Comparison of ENCODE assay signal across 10 cellular contexts in the genomic region with DNA sequence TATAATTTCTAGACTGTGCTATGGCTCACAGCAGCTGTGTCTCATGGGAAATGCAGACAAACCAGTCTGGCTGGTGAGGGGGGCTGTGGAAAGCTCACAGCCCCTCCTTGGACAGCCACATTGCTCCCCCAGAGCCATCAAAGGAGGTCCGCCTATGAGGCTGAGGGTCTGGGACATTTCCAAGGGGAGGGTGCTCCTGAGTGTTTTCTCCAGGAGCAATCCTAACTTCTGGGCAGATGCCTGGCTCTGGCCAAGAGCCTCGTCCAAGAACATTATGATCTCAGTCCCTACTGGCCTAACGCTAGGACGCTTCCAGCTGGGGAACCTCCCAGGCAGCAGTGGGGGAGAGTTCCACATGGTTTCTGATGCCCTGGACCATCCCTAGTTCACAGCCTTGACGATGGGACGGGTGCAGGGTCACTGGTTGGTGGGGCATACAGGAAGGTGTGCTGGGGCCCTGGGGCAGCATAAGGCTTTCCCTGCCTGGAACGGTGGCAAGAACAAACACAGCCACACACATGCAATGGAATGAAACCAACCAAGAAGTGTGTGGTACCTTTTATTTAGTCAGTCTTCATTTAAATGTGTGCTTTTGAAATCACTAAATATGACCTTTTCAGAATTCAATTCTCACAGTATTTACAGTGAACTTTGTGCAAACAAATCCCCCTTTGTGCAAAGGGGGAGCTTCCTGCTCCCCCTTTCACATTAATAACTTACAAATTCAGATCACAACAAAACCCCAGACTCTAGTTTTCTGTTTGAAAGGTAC.
DNase-seq lines count a peak whose midpoint lies in the region; ATAC-seq, FAIRE-seq and TF ChIP-seq lines count a peak whose summit lies in the region.
"Had no signal": no experiment of that assay in that cellular context is flagged by ENCODE, and none has a peak within 500 bp of the region (broad histone marks: within the 10 kb centered on the region; RNA-seq: fewer than 3 reads in every experiment).

No MANE protein-coding gene starts in this region.

- no peak overlapping the region for H3K4me3 Mint-ChIP-seq in astrocyte (ENCODE audit: unreplicated experiment)

- no peak overlapping the region for H3K27ac Mint-ChIP-seq in astrocyte (ENCODE audit: unreplicated experiment)

- H3K4me1 ChIP-seq in ACC112 (ENCODE audit: control insufficient read depth, insufficient read depth, low read length, unreplicated experiment) (peaks cover 23% of the 10 kb centered on the region), astrocyte (ENCODE audit: insufficient read depth, low read length) (peaks cover 17% of the 10 kb centered on the region), heart right ventricle (peaks cover 9 to 40% (median 29%) of the 10 kb centered on the region in 9 donors), parathyroid adenoma (no peaks in the 10 kb centered on the region)

- DNase-seq in astrocyte (ENCODE audit: low read depth) (peak; percentile 39), heart right ventricle (peak; percentile 71 to 74), WERI-Rb-1 (no peak), COR-L47 (lab: John Stamatoyannopoulos, UW) (no peak)
- no peak for DNase-seq in activated T-cell treated with anti-CD3 and anti-CD28 coated beads, Interleukin-2, amount 50 U/mL, for 48 hours
- DNase-seq: SHP77 had no signal

- H3K79me2 ChIP-seq in ACC112 (ENCODE audit: control insufficient read depth, insufficient read depth, low read length, unreplicated experiment) = no peaks in the 10 kb centered on the region
- no peaks in the 10 kb centered on the region for H3K79me2 ChIP-seq in astrocyte (ENCODE audit: insufficient read depth, low read length)
- no peaks in the 10 kb centered on the region for H3K79me2 ChIP-seq in parathyroid adenoma

- peak overlapping the region; percentile 20; the same call in 1 of the 2 replicates for H3K4me3 ChIP-seq in ACC112 (ENCODE audit: low read depth, low read length)
- no peak overlapping the region for H3K4me3 ChIP-seq in astrocyte (ENCODE audit: insufficient read depth, low read depth, low read length)
- no peak overlapping the region for H3K4me3 ChIP-seq in heart right ventricle
- H3K4me3 ChIP-seq in parathyroid adenoma (ENCODE audit: low read depth, low read length) = no peak overlapping the region
- no peak overlapping the region for H3K4me3 ChIP-seq in WERI-Rb-1 (ENCODE audit: low read depth, low read length)

- H3K4me2 ChIP-seq in astrocyte (ENCODE audit: low read length) (no peak overlapping the region), parathyroid adenoma (ENCODE audit: low read length) (no peak overlapping the region)

- 42% methylated on average over 7 of the region's 7 CpGs for WGBS in heart right ventricle, 2 donors

- intact Hi-C loops in heart right ventricle (cut with DNase I) = loop anchor here in 3 of 10 donors (10.0 kb wide), 2 partner anchors 97 to 127 kb away; no protein-coding TSS in a partner anchor

- no peaks in the 10 kb centered on the region for H3K27me3 ChIP-seq in ACC112 (ENCODE audit: insufficient read depth, low read length)
- H3K27me3 ChIP-seq in astrocyte (ENCODE audit: insufficient read depth, low read length) = no peaks in the 10 kb centered on the region
- H3K27me3 ChIP-seq in heart right ventricle = no peaks in the 10 kb centered on the region
- no peaks in the 10 kb centered on the region for H3K27me3 ChIP-seq in parathyroid adenoma (ENCODE audit: control insufficient read depth, insufficient read depth, low read length)
- no peaks in the 10 kb centered on the region for H3K27me3 ChIP-seq in WERI-Rb-1 (ENCODE audit: insufficient read depth, low read depth, severe bottlenecking)

- no peaks in the 10 kb centered on the region for H3K9me3 ChIP-seq in astrocyte (ENCODE audit: insufficient read depth, low read depth, low read length)
- no peaks in the 10 kb centered on the region for H3K9me3 ChIP-seq in heart right ventricle
- no peaks in the 10 kb centered on the region for H3K9me3 ChIP-seq in parathyroid adenoma (ENCODE audit: control insufficient read depth, low read length)
- no peaks in the 10 kb centered on the region for H3K9me3 ChIP-seq in WERI-Rb-1 (ENCODE audit: severe bottlenecking)

- no peaks in the 10 kb centered on the region for H3K9me3 Mint-ChIP-seq in astrocyte (ENCODE audit: unreplicated experiment)

- no peak for TF ChIP-seq CTCF in astrocyte (IDR thresholded peaks at IDR 0.05; ENCODE audit: insufficient read depth, low read depth, low read length)
- no peak for TF ChIP-seq CTCF in heart right ventricle (IDR thresholded peaks at IDR 0.05)
- no peak for TF ChIP-seq CTCF in parathyroid adenoma (IDR thresholded peaks at IDR 0.05)
- no peak for TF ChIP-seq CTCF in WERI-Rb-1 (IDR thresholded peaks at IDR 0.05; ENCODE audit: low read depth, low read length)

- no peak for FAIRE-seq in astrocyte (lab: Jason Lieb, UNC)
- FAIRE-seq: islet of Langerhans had no signal

- no peak overlapping the region for H3K9ac ChIP-seq in astrocyte (ENCODE audit: low read length)
- no peak overlapping the region for H3K9ac ChIP-seq in parathyroid adenoma

- H3K27ac ChIP-seq in ACC112 (ENCODE audit: low read depth, low read length) = peak overlapping the region; percentile 9
- peak overlapping the region; percentile 1 for H3K27ac ChIP-seq in astrocyte (ENCODE audit: low read depth, low read length)
- peak overlapping the region; percentile 21 to 85 (median 74) for H3K27ac ChIP-seq in heart right ventricle
- peak overlapping the region; percentile 19 for H3K27ac ChIP-seq in parathyroid adenoma
- H3K27ac ChIP-seq in WERI-Rb-1 = no peak overlapping the region

- no peaks in the 10 kb centered on the region for H3K27me3 Mint-ChIP-seq in astrocyte (ENCODE audit: low read depth, unreplicated experiment)

- H2AFZ ChIP-seq in ACC112 (ENCODE audit: low read length, unreplicated experiment) (peak overlapping the region; percentile 81), astrocyte (ENCODE audit: low read depth, low read length) (peak overlapping the region; percentile 50), parathyroid adenoma (no peak overlapping the region)

- no peaks in the 10 kb centered on the region for H4K20me1 ChIP-seq in astrocyte (ENCODE audit: insufficient read depth, low read length)

- H3K36me3 ChIP-seq in ACC112 (ENCODE audit: insufficient read depth, low read length) (no peaks in the 10 kb centered on the region), astrocyte (ENCODE audit: insufficient read depth, low read length) (no peaks in the 10 kb centered on the region), heart right ventricle (peaks cover 0 to 17% (median 0%) of the 10 kb centered on the region in 9 donors), parathyroid adenoma (ENCODE audit: control insufficient read depth, insufficient read depth, low read length) (no peaks in the 10 kb centered on the region), WERI-Rb-1 (no peaks in the 10 kb centered on the region)

- H3K4me1 Mint-ChIP-seq in astrocyte (ENCODE audit: low read depth, unreplicated experiment) = peaks cover 6% of the 10 kb centered on the region

- ATAC-seq in heart right ventricle (peak; percentile 85 to 94 (median 91)), GM21576 (IDR thresholded peaks at IDR 0.05; ENCODE audit: unreplicated experiment) (no peak)

- peaks cover 12% of the 10 kb centered on the region for H3K36me3 Mint-ChIP-seq in astrocyte (ENCODE audit: low read depth, unreplicated experiment)

Comparison
In these comparisons a context has a peak if more than half of its experiments do, and no peak if none do; other contexts are left out.
1. DNase-seq: peak in astrocyte (single experiment) and heart right ventricle (2 of 2); none in WERI-Rb-1 (single experiment), COR-L47 (single experiment) and activated T-cell treated with anti-CD3 and anti-CD28 coated beads, Interleukin-2, amount 50 U/mL, for 48 hours (0 of 2).